Comparison of ENCODE assay signal across 12 cellular contexts in the genomic region with DNA sequence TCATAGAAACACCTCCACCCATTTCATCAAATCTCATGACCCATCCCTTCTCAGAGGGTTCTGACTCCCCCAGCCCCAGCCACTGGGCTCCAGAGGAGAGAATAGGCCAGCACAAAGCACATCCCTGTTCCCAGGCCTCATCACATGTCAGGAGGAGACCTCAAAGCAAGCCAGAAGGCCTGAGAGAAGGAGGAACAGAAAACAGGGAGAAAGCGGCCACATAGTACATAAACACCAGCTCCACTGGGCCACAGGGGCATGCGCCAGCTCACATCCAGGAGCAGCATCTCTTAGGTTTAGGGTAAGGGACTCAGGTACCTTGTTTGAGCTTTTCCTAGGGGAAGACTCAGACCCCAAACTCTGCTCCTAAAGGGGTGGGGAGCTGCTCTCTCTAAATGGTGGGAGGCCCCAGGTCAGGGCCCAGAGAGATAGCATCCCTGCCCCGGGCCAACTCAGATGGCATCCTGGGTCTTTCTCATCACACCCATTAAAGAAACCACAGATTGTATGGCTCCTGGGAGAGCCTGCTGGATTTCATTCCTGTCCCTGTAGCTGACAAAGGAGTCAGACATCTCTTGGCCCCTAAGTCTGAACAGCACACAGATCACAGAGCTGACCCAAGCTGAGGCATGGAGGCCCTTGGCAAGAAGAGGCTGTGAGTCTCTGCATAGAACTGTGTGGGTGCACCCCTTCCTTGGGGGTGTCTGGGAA. TPM values are rescaled to one million over a fixed set of nuclear protein-coding genes. Genes with fewer than 3 reads are reported as not detected.
DNase-seq lines count a peak whose midpoint lies in the region; ATAC-seq and TF ChIP-seq lines count a peak whose summit lies in the region.
"Had no signal": no experiment of that assay in that cellular context is flagged by ENCODE, and none has a peak within 500 bp of the region (broad histone marks: within the 10 kb centered on the region; RNA-seq: fewer than 3 reads in every experiment).

No MANE protein-coding gene starts in this region.

- CTCF ChIA-PET in activated B cell treated with CpG ODN at 0.5 μM for 24 hours (lab: Charles Lee) = interaction anchor here (1.2 kb wide), 1 partner anchor 17 kb away, joined by 4 read pairs; no protein-coding TSS in a partner anchor

- H3K4me1 Mint-ChIP-seq in activated B cell treated with CpG ODN at 0.5 μM for 24 hours = peaks cover 16% of the 10 kb centered on the region

- H3K4me3 Mint-ChIP-seq in activated B cell treated with CpG ODN at 0.5 μM for 24 hours = peak overlapping the region; percentile 45

- no peak overlapping the region for H3K23ac ChIP-seq in mesenchymal stem cell (ENCODE audit: low read length in 2 of 2)

- no peaks in the 10 kb centered on the region for H3K27me3 Mint-ChIP-seq in activated B cell treated with CpG ODN at 0.5 μM for 24 hours

- no peak overlapping the region for H4K91ac ChIP-seq in mesenchymal stem cell (ENCODE audit: low read length)

- no peak for ATAC-seq in activated B cell treated with CpG ODN at 0.5 μM for 24 hours (ENCODE audit: low read depth)

- H4K8ac ChIP-seq in mesenchymal stem cell (ENCODE audit: low read length) = no peak overlapping the region

- H3K4me3 ChIP-seq in mesenchymal stem cell (ENCODE audit: insufficient read depth in 1 of 2, low read depth in 1 of 2, low read length in 2 of 2) = no peak overlapping the region

- H3K36me3 ChIP-seq in mesenchymal stem cell (ENCODE audit: control insufficient read depth in 1 of 2, insufficient read depth in 2 of 2, low read depth in 1 of 2, low read length in 2 of 2) = peaks cover 0 to 3% of the 10 kb centered on the region in 2 experiments
- H3K36me3 ChIP-seq: heart left ventricle had no signal

- peaks cover 20% of the 10 kb centered on the region for H3K79me1 ChIP-seq in mesenchymal stem cell (replicated peaks; ENCODE audit: low read length, poor library complexity, severe bottlenecking)

- H3K18ac ChIP-seq in mesenchymal stem cell (ENCODE audit: low read depth in 1 of 2, low read length in 2 of 2) = no peak overlapping the region

- H2BK12ac ChIP-seq in mesenchymal stem cell (ENCODE audit: low read length in 2 of 2) = no peak overlapping the region

- H2AK5ac ChIP-seq in mesenchymal stem cell (ENCODE audit: low read length, severe bottlenecking) = peak overlapping the region; percentile 27

- no peak for TF ChIP-seq CTCF in activated B cell treated with CpG ODN at 0.5 μM for 24 hours (IDR thresholded peaks at IDR 0.05)

- no peak overlapping the region for H2BK15ac ChIP-seq in mesenchymal stem cell (ENCODE audit: low read depth, poor library complexity, severe bottlenecking)

- no peak overlapping the region for H3K9ac ChIP-seq in mesenchymal stem cell (ENCODE audit: low read length)

- no peak overlapping the region for H3K27ac ChIP-seq in mesenchymal stem cell (ENCODE audit: low read length, poor library complexity, severe bottlenecking)
- H3K27ac ChIP-seq in substantia nigra (ENCODE audit: low read depth, low read length, poor library complexity, severe bottlenecking) = peak overlapping the region; percentile 31
- H3K27ac ChIP-seq: epithelial cell of prostate had no signal

- H3K27ac Mint-ChIP-seq in activated B cell treated with CpG ODN at 0.5 μM for 24 hours = peak overlapping the region; percentile 27

- no peak overlapping the region for H3K4ac ChIP-seq in mesenchymal stem cell (ENCODE audit: low read depth in 1 of 2, low read length in 2 of 2)

- H2BK5ac ChIP-seq in mesenchymal stem cell (ENCODE audit: low read depth, low read length, poor library complexity, severe bottlenecking) = no peak overlapping the region

- 98% methylated on average over 2 of the region's 3 CpGs for WGBS in mesenchymal stem cell

- no peak overlapping the region for H2AFZ ChIP-seq in mesenchymal stem cell (ENCODE audit: low read depth, low read length)

- peaks cover 37% of the 10 kb centered on the region for H3K4me1 ChIP-seq in mesenchymal stem cell (ENCODE audit: control insufficient read depth, insufficient read depth, low read depth, low read length)

- DNase-seq in activated effector memory CD4-positive, alpha-beta T cell treated with anti-CD3 and anti-CD28 coated beads, Interleukin-2, amount 50 U/mL, for 16 hours = peak; percentile 57
- DNase-seq in activated effector memory CD4-positive, alpha-beta T cell treated with Interleukin-2 at 50 U/mL for 16 hours = no peak
- no peak for DNase-seq in activated B cell treated with CpG ODN at 0.5 μM for 24 hours
- no peak for DNase-seq in mesenchymal stem cell
- DNase-seq in substantia nigra (lab: John Stamatoyannopoulos, UW) = no peak
- no peak for DNase-seq in NCI-H345 (lab: John Stamatoyannopoulos, UW)
- DNase-seq in EL = no peak
- no peak for DNase-seq in NCI-H748 treated with DMSO at 0.1 percent for 48 hours (lab: John Stamatoyannopoulos, UW)
- DNase-seq: heart left ventricle, left ventricle myocardium superior had no signal

- intact Hi-C loops in activated B cell treated with CpG ODN at 0.5 μM for 24 hours (cut with micrococcal nuclease) = no loop called here

- H3K36me3 Mint-ChIP-seq in activated B cell treated with CpG ODN at 0.5 μM for 24 hours (ENCODE audit: low read depth) = peaks cover 5% of the 10 kb centered on the region

- H3K9me3 ChIP-seq in mesenchymal stem cell (ENCODE audit: control insufficient read depth, low read length) = no peaks in the 10 kb centered on the region
- H3K9me3 ChIP-seq: heart left ventricle had no signal

- H3K27me3 ChIP-seq in mesenchymal stem cell (ENCODE audit: control insufficient read depth in 1 of 2, insufficient read depth in 1 of 2, low read length in 2 of 2) = peaks cover 4 to 15% of the 10 kb centered on the region in 2 experiments

- no peak overlapping the region for H2BK120ac ChIP-seq in mesenchymal stem cell (ENCODE audit: low read depth, low read length)

- POLR2A ChIA-PET in activated B cell treated with CpG ODN at 0.5 μM for 24 hours (lab: Charles Lee) = interaction anchor here (0.5 to 2.5 kb wide), 4 partner anchors 13 to 19 kb away, joined by 3 to 8 read pairs (median 5); no protein-coding TSS in a partner anchor

- H3K4me2 ChIP-seq in mesenchymal stem cell (ENCODE audit: low read length, poor library complexity, severe bottlenecking) = no peak overlapping the region

- H3K14ac ChIP-seq in mesenchymal stem cell (ENCODE audit: low read length in 2 of 2) = no peak overlapping the region

- no peaks in the 10 kb centered on the region for H3K9me3 Mint-ChIP-seq in activated B cell treated with CpG ODN at 0.5 μM for 24 hours

RNA-seq across cellular contexts. Expression of gene SHF, which starts 2.5 kb away (rescaled TPM):
- 5.8 and 8.5 TPM in 2 replicates for total RNA-seq in activated B cell treated with CpG ODN at 0.5 μM for 24 hours
- 1.3 TPM for polyA plus RNA-seq in mesenchymal stem cell (2013, experiment 1 of 2)
- polyA plus RNA-seq in mesenchymal stem cell (2013, experiment 2 of 2) = 1.8 TPM

RNA-seq across cellular contexts. Expression of gene DUOX1, which starts 55.4 kb away (rescaled TPM):
- 0.11 and 0.39 TPM in 2 replicates for total RNA-seq in activated B cell treated with CpG ODN at 0.5 μM for 24 hours
- not detected for polyA plus RNA-seq in mesenchymal stem cell (2013, experiment 1 of 2)
- polyA plus RNA-seq in mesenchymal stem cell (2013, experiment 2 of 2) = not detected
- total RNA-seq: RPMI7951 had no signal

RNA-seq across cellular contexts. Expression of gene DUOXA1, which starts 55.5 kb away (rescaled TPM):
- total RNA-seq in activated B cell treated with CpG ODN at 0.5 μM for 24 hours = 0.15 and 0.33 TPM in 2 replicates
- polyA plus RNA-seq in mesenchymal stem cell (2013, experiment 1 of 2) = not detected
- not detected for polyA plus RNA-seq in mesenchymal stem cell (2013, experiment 2 of 2)
- total RNA-seq: RPMI7951 had no signal
